In genomic region chrX:78517124-78517523, GRCh38 we compare ENCODE assay signal across 8 cellular contexts.
DNase-seq lines count a peak whose midpoint lies in the region; ATAC-seq and TF ChIP-seq lines count a peak whose summit lies in the region.

No MANE protein-coding gene starts in this region.

- H3K27ac Mint-ChIP-seq in naive thymus-derived CD8-positive, alpha-beta T cell: peak overlapping the region; percentile 70 to 95 (median 89)

- no peaks in the 10 kb centered on the region for H3K36me3 Mint-ChIP-seq in naive thymus-derived CD8-positive, alpha-beta T cell

- H3K4me3 ChIP-seq in foreskin fibroblast (ENCODE audit: low read depth in 1 of 2, low read length in 2 of 2): no peak overlapping the region

- POLR2A ChIA-PET in naive thymus-derived CD8-positive, alpha-beta T cell (lab: Charles Lee): no interaction called here

- H3K9me3 Mint-ChIP-seq in naive thymus-derived CD8-positive, alpha-beta T cell: no peaks in the 10 kb centered on the region

- peaks cover 2 to 43% (median 25%) of the 10 kb centered on the region in 4 donors for H3K4me1 Mint-ChIP-seq in naive thymus-derived CD8-positive, alpha-beta T cell

- H3K27me3 Mint-ChIP-seq in naive thymus-derived CD8-positive, alpha-beta T cell: no peaks in the 10 kb centered on the region

- peak overlapping the region; percentile 4 to 72 (median 48) for H3K4me3 Mint-ChIP-seq in naive thymus-derived CD8-positive, alpha-beta T cell

- ATAC-seq in GM18502 (IDR thresholded peaks at IDR 0.05; ENCODE audit: poor library complexity, unreplicated experiment) (peak; percentile 89), HG03025 (IDR thresholded peaks at IDR 0.05; ENCODE audit: low FRiP score, unreplicated experiment) (peak; percentile 72), GM19455 (IDR thresholded peaks at IDR 0.05; ENCODE audit: unreplicated experiment) (no peak)
- ATAC-seq in naive thymus-derived CD8-positive, alpha-beta T cell: peak; percentile 94 to 95

- DNase-seq in activated CD4-positive, alpha-beta T cell treated with anti-CD3 and anti-CD28 coated beads, Interleukin-2, amount 50 U/mL, for 4 hours: peak; percentile 34 to 46
- DNase-seq in naive thymus-derived CD8-positive, alpha-beta T cell: peak in 9 of 10 donors; percentile 27 to 87 (median 60)
- no peak for DNase-seq in GDM1 (lab: John Stamatoyannopoulos, UW)
- DNase-seq in foreskin fibroblast: no peak
- DNase-seq in NCI-H2029 (lab: John Stamatoyannopoulos, UW): no peak

- TF ChIP-seq CTCF in foreskin fibroblast (IDR thresholded peaks at IDR 0.05; ENCODE audit: low read depth, low read length): no peak

Comparison
In these comparisons a context has a peak if more than half of its experiments do, and no peak if none do; other contexts are left out.
1. DNase-seq: peak in activated CD4-positive, alpha-beta T cell treated with anti-CD3 and anti-CD28 coated beads, Interleukin-2, amount 50 U/mL, for 4 hours (2 of 2) and naive thymus-derived CD8-positive, alpha-beta T cell (9 of 10); none in GDM1 (single experiment), foreskin fibroblast (0 of 2) and NCI-H2029 (single experiment).